ENCODE assay signal across 8 cellular contexts in the genomic region with DNA sequence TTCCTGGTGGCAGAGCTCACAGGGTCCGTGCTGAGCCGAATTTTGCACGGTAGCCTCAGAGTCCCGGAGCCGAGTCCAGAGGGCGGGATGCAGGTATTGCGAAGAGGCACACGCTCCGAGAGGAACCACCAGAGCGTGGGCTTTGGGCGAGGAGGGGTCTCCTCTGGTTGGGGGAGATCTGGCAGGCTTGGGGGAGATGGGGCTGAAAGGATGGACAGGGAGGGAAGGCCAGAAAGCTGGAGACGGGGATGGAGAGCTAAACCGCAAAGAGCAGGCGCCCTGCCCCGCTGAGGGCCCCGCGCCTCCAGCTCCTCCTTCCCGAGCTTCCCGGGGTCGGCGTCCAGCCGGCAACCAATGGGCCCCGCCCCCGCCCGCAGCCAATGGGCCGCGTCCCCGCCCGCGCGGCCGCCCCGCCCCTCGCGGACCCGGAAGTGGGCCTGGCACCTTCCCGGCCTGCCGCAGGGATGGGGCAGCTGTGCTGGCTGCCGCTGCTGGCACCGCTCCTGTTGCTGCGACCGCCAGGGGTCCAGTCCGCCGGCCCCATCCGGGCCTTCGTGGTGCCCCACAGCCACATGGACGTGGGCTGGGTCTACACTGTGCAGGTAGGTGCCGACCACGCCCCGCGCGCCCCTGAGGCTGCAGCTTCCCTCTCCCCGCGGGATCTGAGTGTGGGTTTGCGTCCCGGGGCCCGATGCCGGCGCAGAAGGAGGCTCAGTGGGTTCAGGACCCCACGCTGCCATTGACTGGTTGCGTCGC. TPM values are rescaled to one million over a fixed set of nuclear protein-coding genes. Genes with fewer than 3 reads are reported as not detected.
DNase-seq lines count a peak whose midpoint lies in the region; ATAC-seq and TF ChIP-seq lines count a peak whose summit lies in the region.

A gene (plus strand): TSS at position 443 of the 756 bp plus-strand sequence. CDS start 22 bp downstream, at position 465.

- H3K27me3 ChIP-seq in HL-60 (ENCODE audit: insufficient read depth, poor library complexity, severe bottlenecking) (peaks cover 2% of the 10 kb centered on the region), NT2/D1 (ENCODE audit: insufficient read depth, insufficient read length) (peaks cover 22% of the 10 kb centered on the region)

- TF ChIP-seq CTCF in HL-60 (IDR thresholded peaks at IDR 0.05; ENCODE audit: insufficient read depth, low read length): no peak
- TF ChIP-seq CTCF in endothelial cell (IDR thresholded peaks at IDR 0.05; ENCODE audit: unreplicated experiment): peak; percentile 15

- H3K4me3 Mint-ChIP-seq in endothelial cell (ENCODE audit: unreplicated experiment): peak within 1 kb of the TSS; percentile 85

- no peaks in the 10 kb centered on the region for H3K9me3 ChIP-seq in NT2/D1 (ENCODE audit: insufficient read depth, low read length)

- H3K4me3 ChIP-seq in HL-60 (replicated peaks; ENCODE audit: insufficient read depth, low read length): peak within 1 kb of the TSS; percentile 94
- peak within 1 kb of the TSS; percentile 96 for H3K4me3 ChIP-seq in NT2/D1 (ENCODE audit: insufficient read length, low read depth)

- peaks cover 4% of the 10 kb centered on the region for H3K27me3 Mint-ChIP-seq in endothelial cell (ENCODE audit: unreplicated experiment)

- peaks cover 10% of the 10 kb centered on the region for H3K4me1 ChIP-seq in NT2/D1 (ENCODE audit: insufficient read depth, insufficient read length)

- H3K36me3 Mint-ChIP-seq in endothelial cell (ENCODE audit: low read depth, unreplicated experiment): peaks cover 8% of the 10 kb centered on the region

- no peaks in the 10 kb centered on the region for H3K4me1 Mint-ChIP-seq in endothelial cell (ENCODE audit: unreplicated experiment)

- H3K9ac ChIP-seq in NT2/D1 (ENCODE audit: insufficient read length, low read depth): peak within 1 kb of the TSS; percentile 96

- H3K27ac ChIP-seq in HL-60 (replicated peaks): peak within 1 kb of the TSS; percentile 70

- peak; percentile 95 for ATAC-seq in GM19455 (IDR thresholded peaks at IDR 0.05; ENCODE audit: unreplicated experiment)

- H3K9me3 Mint-ChIP-seq in endothelial cell (ENCODE audit: unreplicated experiment): no peaks in the 10 kb centered on the region

- DNase-seq in COLO829 (ENCODE audit: low spot score): peak; percentile 53
- peak; percentile 61 to 79 for DNase-seq in HL-60 (ENCODE audit: low read depth in 1 of 2, low spot score in 1 of 2)
- peak; percentile 67 for DNase-seq in NT2/D1 (ENCODE audit: low read depth, low spot score)
- DNase-seq in activated CD8-positive, alpha-beta memory T cell treated with anti-CD3 and anti-CD28 coated beads, Interleukin-2, amount 50 U/mL, for 4 hours: peak; percentile 82
- peak; percentile 88 for DNase-seq in endothelial cell (ENCODE audit: low spot score)
- DNase-seq in middle frontal gyrus (ENCODE audit: extremely low spot score, low spot score): peak; percentile 68
- peak; percentile 64 to 71 for DNase-seq in stimulated activated CD8-positive, alpha-beta memory T cell treated with anti-CD3 and anti-CD28 coated beads, Interleukin-2, amount 100 ng/mL, for 1 hour (ENCODE audit: low read depth in 2 of 2)

- H3K36me3 ChIP-seq in NT2/D1 (ENCODE audit: insufficient read depth, insufficient read length, low read length): peaks cover 31% of the 10 kb centered on the region

- no peak within 1 kb of the TSS for H3K27ac Mint-ChIP-seq in endothelial cell (ENCODE audit: unreplicated experiment)

RNA-seq across cellular contexts. Expression of the gene that starts here (rescaled TPM):
- 12.5 TPM for total RNA-seq in endothelial cell (ENCODE audit: unreplicated experiment)

Comparison
In these comparisons a context has a peak if more than half of its experiments do, and no peak if none do; other contexts are left out.
1. Peak in every context shown above with its lines: DNase-seq, ATAC-seq, H3K4me3 ChIP-seq and H3K27ac ChIP-seq.